Comparison of ENCODE assay signal across 8 cellular contexts in the genomic region with DNA sequence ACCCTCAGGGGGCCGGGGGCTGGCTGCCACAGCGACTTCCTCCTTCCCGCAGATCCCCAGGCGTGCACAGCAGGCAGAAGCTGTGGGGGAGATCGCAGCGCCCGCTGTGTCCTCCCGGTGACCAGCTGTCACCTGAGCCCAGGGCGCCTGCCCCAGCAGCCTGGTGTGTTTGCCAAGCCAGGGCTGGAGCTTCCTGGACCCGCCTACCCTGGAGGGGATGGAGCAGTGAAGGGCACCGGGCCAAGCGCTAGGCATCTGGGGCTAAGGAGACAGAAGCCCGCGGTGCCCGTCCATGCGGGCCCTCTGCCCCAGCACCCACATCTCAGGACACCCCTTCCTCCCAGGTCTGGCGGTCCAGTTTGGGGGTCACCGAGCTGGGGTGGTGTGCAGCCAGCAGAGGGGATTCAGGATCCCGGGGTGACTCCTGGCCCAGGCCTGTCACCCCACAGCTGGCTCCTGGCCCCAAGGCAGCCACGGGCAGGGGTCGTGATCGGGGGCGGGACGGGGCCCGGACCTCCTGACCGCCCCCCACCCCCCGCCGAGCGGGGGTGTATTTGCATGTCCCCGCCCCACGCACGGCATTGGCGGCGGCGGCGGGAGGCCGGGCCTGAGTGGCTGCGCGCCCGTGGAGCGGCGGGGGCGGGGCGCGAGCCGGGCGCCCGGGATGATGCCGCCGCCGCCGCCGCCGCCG. TPM values are rescaled to one million over a fixed set of nuclear protein-coding genes. Genes with fewer than 3 reads are reported as not detected.
DNase-seq lines count a peak whose midpoint lies in the region; ATAC-seq and TF ChIP-seq lines count a peak whose summit lies in the region.

RAB26 (plus strand) TSS at position 645 of the 691 bp plus-strand sequence. CDS start 159 bp downstream, outside the sequence.

- H3K4me2 ChIP-seq in DOHH2 (ENCODE audit: low read length), result peak within 1 kb of the TSS; percentile 81
- H3K4me2 ChIP-seq in parathyroid adenoma (ENCODE audit: low read length), result peak within 1 kb of the TSS; percentile 91

- peak within 1 kb of the TSS; percentile 99 for H3K4me3 ChIP-seq in DOHH2 (ENCODE audit: low read length)
- peak within 1 kb of the TSS; percentile 55 for H3K4me3 ChIP-seq in parathyroid adenoma (ENCODE audit: low read depth, low read length)

- peaks cover 16% of the 10 kb centered on the region for H4K20me1 ChIP-seq in DOHH2 (ENCODE audit: control insufficient read depth, insufficient read depth, low read depth, low read length)

- ATAC-seq in GM18502 (IDR thresholded peaks at IDR 0.05; ENCODE audit: poor library complexity, unreplicated experiment), result no peak

- intact Hi-C loops in cardiac septum (cut with DNase I), result no loop called here

- H3K9ac ChIP-seq in parathyroid adenoma, result no peak within 1 kb of the TSS

- H3K9me3 ChIP-seq in DOHH2 (ENCODE audit: control insufficient read depth, insufficient read depth, low read length), result no peaks in the 10 kb centered on the region
- H3K9me3 ChIP-seq in parathyroid adenoma (ENCODE audit: control insufficient read depth, low read length), result no peaks in the 10 kb centered on the region

- H3K4me1 ChIP-seq in DOHH2 (ENCODE audit: control insufficient read depth, low read length) (peaks cover 51% of the 10 kb centered on the region), parathyroid adenoma (peaks cover 26% of the 10 kb centered on the region)

- H3K79me2 ChIP-seq in DOHH2 (ENCODE audit: control insufficient read depth, low read length) (peaks cover 12% of the 10 kb centered on the region), parathyroid adenoma (peaks cover 30% of the 10 kb centered on the region)

- H3F3A ChIP-seq in DOHH2 (ENCODE audit: control insufficient read depth, insufficient read depth), result peaks cover 43% of the 10 kb centered on the region

- H3K36me3 ChIP-seq in DOHH2 (ENCODE audit: control insufficient read depth, low read length), result peaks cover 19% of the 10 kb centered on the region
- H3K36me3 ChIP-seq in parathyroid adenoma (ENCODE audit: control insufficient read depth, insufficient read depth, low read length), result no peaks in the 10 kb centered on the region

- H2AFZ ChIP-seq in parathyroid adenoma, result peak within 1 kb of the TSS; percentile 85

- H3K27me3 ChIP-seq in DOHH2 (ENCODE audit: control insufficient read depth, low read length), result peaks cover 4% of the 10 kb centered on the region; the same call in 1 of the 2 replicates
- H3K27me3 ChIP-seq in parathyroid adenoma (ENCODE audit: control insufficient read depth, insufficient read depth, low read length), result no peaks in the 10 kb centered on the region

- no peaks in the 10 kb centered on the region for H3K9me2 ChIP-seq in DOHH2 (replicated peaks; ENCODE audit: control insufficient read depth, low read length)

- H3K27ac ChIP-seq in DOHH2 (ENCODE audit: low read depth, low read length) (no peak within 1 kb of the TSS), parathyroid adenoma (peak within 1 kb of the TSS; percentile 89)

- TF ChIP-seq CTCF in DOHH2 (IDR thresholded peaks at IDR 0.05; ENCODE audit: low read depth, low read length, poor library complexity, severe bottlenecking), result no peak
- TF ChIP-seq CTCF in parathyroid adenoma (IDR thresholded peaks at IDR 0.05), result no peak

- DNase-seq in LoVo (ENCODE audit: low spot score), result peak; percentile 62
- DNase-seq in SHP77 treated with DMSO at 0.1 percent for 48 hours (lab: John Stamatoyannopoulos, UW), result peak; percentile 80
- peak; percentile 34 for DNase-seq in amniotic epithelial cell (ENCODE audit: low read depth)
- peak; percentile 89 for DNase-seq in cardiac septum (ENCODE audit: low spot score)
- DNase-seq in GOT3 (lab: John Stamatoyannopoulos, UW), result no peak

RNA-seq across cellular contexts. Expression of gene RAB26, which starts in this region (rescaled TPM):
- 2.2 TPM for total RNA-seq in cardiac septum
